Comparison of ENCODE assay signal across 28 cellular contexts in the genomic region with DNA sequence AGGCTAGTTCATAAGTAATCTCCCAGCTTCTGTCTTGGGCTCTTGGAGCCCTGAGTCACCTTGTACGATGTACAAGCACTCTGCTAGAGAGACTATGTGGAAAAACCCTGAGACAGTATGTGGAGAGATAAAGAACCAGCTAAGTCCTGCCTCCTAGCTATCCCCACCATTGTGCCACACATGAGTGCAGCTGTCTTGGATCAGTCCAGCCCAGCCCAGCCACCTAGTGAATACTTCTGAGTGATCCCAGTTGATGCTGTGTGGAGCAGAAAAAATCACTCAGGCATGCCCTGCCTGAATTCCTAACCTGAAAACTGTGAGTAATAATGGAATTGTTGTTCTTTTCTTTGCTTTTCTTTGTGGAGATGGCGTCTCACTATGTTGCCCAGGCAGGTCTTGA. TPM values are rescaled to one million over a fixed set of nuclear protein-coding genes. Genes with fewer than 3 reads are reported as not detected.
"Had no signal": no experiment of that assay in that cellular context is flagged by ENCODE, and none has a peak within 500 bp of the region (broad histone marks: within the 10 kb centered on the region; RNA-seq: fewer than 3 reads in every experiment).

No MANE protein-coding gene starts in this region.

- H3K9me3 Mint-ChIP-seq: activated naive CD4-positive, alpha-beta T cell treated with anti-CD3 and anti-CD28 coated beads, Interleukin-2, amount 50 U/mL, for 72 hours; activated T-cell treated with anti-CD3 and anti-CD28 coated beads, Interleukin-2, amount 50 U/mL, for 72 hours; natural killer cell treated with Interleukin-12 subunit alpha and Interleukin-12 subunit beta and Interleukin-15 and Interleukin-18, amount 100 ng/mL, for 72 hours; T-helper 2 cell treated with Interferon-gamma antibody and Interleukin-4, amounts not matched to agents 5 μg/mL and 100 μg/mL, for 36 hours had no signal

- H3K4me1 ChIP-seq: breast epithelium, esophagus squamous epithelium, gastrocnemius medialis, lower lobe of right lung, stomach, tibial artery had no signal

- H3K9me3 ChIP-seq: esophagus squamous epithelium, gastrocnemius medialis, lower lobe of right lung, mucosa of descending colon, right lobe of liver, stomach, tibial artery had no signal

- H3K4me1 Mint-ChIP-seq: activated B cell treated with CpG ODN at 0.5 μM for 24 hours; stimulated activated naive B cell treated with anti-CD40 and anti-IgM and Interleukin-4, amounts not matched to agents 10 μg/mL and 1 μg/mL and 100 μg/mL, for 72 hours had no signal

- H3K36me3 ChIP-seq: breast epithelium, esophagus squamous epithelium, gastrocnemius medialis, lower lobe of right lung, right lobe of liver, stomach, tibial artery had no signal

- FAIRE-seq: keratinocyte had no signal

- H3K4me3 ChIP-seq: breast epithelium, esophagus squamous epithelium, gastrocnemius medialis, lower lobe of right lung, mucosa of descending colon, right lobe of liver, stomach, tibial artery had no signal

- H3K36me3 Mint-ChIP-seq: activated naive CD4-positive, alpha-beta T cell treated with anti-CD3 and anti-CD28 coated beads, Interleukin-2, amount 50 U/mL, for 72 hours; natural killer cell treated with Interleukin-12 subunit alpha and Interleukin-12 subunit beta and Interleukin-15 and Interleukin-18, amount 100 ng/mL, for 72 hours; stimulated activated naive B cell treated with anti-CD40 and anti-IgM and Interleukin-4, amounts not matched to agents 10 μg/mL and 1 μg/mL and 100 μg/mL, for 72 hours had no signal

- H3K27ac ChIP-seq: breast epithelium, esophagus squamous epithelium, gastrocnemius medialis, lower lobe of right lung, right lobe of liver, stomach, tibial artery had no signal

- H3K27me3 ChIP-seq: breast epithelium, right lobe of liver, tibial artery had no signal

- H3K4me3 Mint-ChIP-seq: activated B cell treated with CpG ODN at 0.5 μM for 24 hours; activated T-cell treated with anti-CD3 and anti-CD28 coated beads, Interleukin-2, amount 50 U/mL, for 72 hours; natural killer cell treated with Interleukin-12 subunit alpha and Interleukin-12 subunit beta and Interleukin-15 and Interleukin-18, amount 100 ng/mL, for 72 hours; stimulated activated naive B cell treated with anti-CD40 and anti-IgM and Interleukin-4, amounts not matched to agents 10 μg/mL and 1 μg/mL and 100 μg/mL, for 72 hours; T-helper 2 cell treated with Interferon-gamma antibody and Interleukin-4, amounts not matched to agents 5 μg/mL and 100 μg/mL, for 36 hours had no signal

- DNase-seq: activated B cell treated with CpG ODN at 0.5 μM for 24 hours; activated naive CD4-positive, alpha-beta T cell; activated T-cell treated with anti-CD3 and anti-CD28 coated beads for 4 hours; activated T-cell treated with anti-CD3 and anti-CD28 coated beads, Interleukin-2, amount 50 U/mL, for 72 hours; central memory CD4-positive, alpha-beta T cell; esophagus squamous epithelium; gastrocnemius medialis; hippocampal formation; lower lobe of right lung; mesendoderm; mucosa of descending colon; posterior cingulate gyrus; right lobe of liver; stimulated activated CD4-positive, alpha-beta T cell treated with anti-CD3 and anti-CD28 coated beads, Interleukin-4, amount 100 ng/mL, for 1 hour; stimulated activated naive B cell treated with anti-CD40 and anti-IgM and Interleukin-4, amounts not matched to agents 10 μg/mL and 1 μg/mL and 100 μg/mL, for 72 hours; stomach; T-helper 1 cell; tibial artery had no signal

- ATAC-seq: activated naive CD4-positive, alpha-beta T cell treated with anti-CD3 and anti-CD28 coated beads, Interleukin-2, amount 50 U/mL, for 72 hours; activated T-cell treated with anti-CD3 and anti-CD28 coated beads, Interleukin-2, amount 50 U/mL, for 72 hours; gastrocnemius medialis; left lobe of liver; lower lobe of right lung; mucosa of descending colon; natural killer cell treated with Interleukin-12 subunit alpha and Interleukin-12 subunit beta and Interleukin-15 and Interleukin-18, amount 100 ng/mL, for 72 hours; right lobe of liver; stimulated activated naive B cell treated with anti-CD40 and anti-IgM and Interleukin-4, amounts not matched to agents 10 μg/mL and 1 μg/mL and 100 μg/mL, for 72 hours had no signal

- H3K27ac Mint-ChIP-seq: activated B cell treated with CpG ODN at 0.5 μM for 24 hours; activated naive CD4-positive, alpha-beta T cell treated with anti-CD3 and anti-CD28 coated beads, Interleukin-2, amount 50 U/mL, for 72 hours; activated T-cell treated with anti-CD3 and anti-CD28 coated beads, Interleukin-2, amount 50 U/mL, for 72 hours; natural killer cell treated with Interleukin-12 subunit alpha and Interleukin-12 subunit beta and Interleukin-15 and Interleukin-18, amount 100 ng/mL, for 72 hours; stimulated activated naive B cell treated with anti-CD40 and anti-IgM and Interleukin-4, amounts not matched to agents 10 μg/mL and 1 μg/mL and 100 μg/mL, for 72 hours; T-helper 2 cell treated with Interferon-gamma antibody and Interleukin-4, amounts not matched to agents 5 μg/mL and 100 μg/mL, for 36 hours had no signal

RNA-seq across cellular contexts. Expression of a gene that starts 5.1 kb away (rescaled TPM):
- total RNA-seq: activated B cell treated with CpG ODN at 0.5 μM for 24 hours; activated naive CD4-positive, alpha-beta T cell treated with anti-CD3 and anti-CD28 coated beads, Interleukin-2, amount 50 U/mL, for 72 hours; activated T-cell treated with anti-CD3 and anti-CD28 coated beads, Interleukin-2, amount 50 U/mL, for 72 hours; esophagus squamous epithelium; myocyte; natural killer cell treated with Interleukin-12 subunit alpha and Interleukin-12 subunit beta and Interleukin-15 and Interleukin-18, amount 100 ng/mL, for 72 hours; skeletal muscle tissue; stomach; ureter had no signal
- polyA plus RNA-seq: keratinocyte had no signal

RNA-seq across cellular contexts. Expression of a gene that starts 35.1 kb away (rescaled TPM):
- total RNA-seq: activated B cell treated with CpG ODN at 0.5 μM for 24 hours; activated naive CD4-positive, alpha-beta T cell treated with anti-CD3 and anti-CD28 coated beads, Interleukin-2, amount 50 U/mL, for 72 hours; activated T-cell treated with anti-CD3 and anti-CD28 coated beads, Interleukin-2, amount 50 U/mL, for 72 hours; breast epithelium; esophagus squamous epithelium; lower lobe of right lung; myocyte; natural killer cell treated with Interleukin-12 subunit alpha and Interleukin-12 subunit beta and Interleukin-15 and Interleukin-18, amount 100 ng/mL, for 72 hours; omental fat pad; skeletal muscle tissue; stomach; ureter had no signal
- polyA plus RNA-seq: keratinocyte had no signal

RNA-seq across cellular contexts. Expression of a gene that starts 38.3 kb away (rescaled TPM):
- total RNA-seq: activated B cell treated with CpG ODN at 0.5 μM for 24 hours; activated naive CD4-positive, alpha-beta T cell treated with anti-CD3 and anti-CD28 coated beads, Interleukin-2, amount 50 U/mL, for 72 hours; activated T-cell treated with anti-CD3 and anti-CD28 coated beads, Interleukin-2, amount 50 U/mL, for 72 hours; breast epithelium; esophagus squamous epithelium; gastrocnemius medialis; left lobe of liver; lower lobe of right lung; mucosa of descending colon; myocyte; natural killer cell treated with Interleukin-12 subunit alpha and Interleukin-12 subunit beta and Interleukin-15 and Interleukin-18, amount 100 ng/mL, for 72 hours; omental fat pad; right lobe of liver; skeletal muscle tissue; stomach; ureter had no signal
- polyA plus RNA-seq: keratinocyte, stomach had no signal
